Comparison of ENCODE assay signal across 1 cellular context in genomic region chr11:62850911-62851806, GRCh38.
A peak's percentile ranks its signal among the peaks of the same experiment; 100 is the strongest.
TF ChIP-seq lines count a peak whose summit lies in the region.

No MANE protein-coding gene starts in this region.

TF ChIP-seq in WTC11, 78 proteins besides CTCF, POLR2A, EP300 and RAD21 (continued from another document):
- TF ChIP-seq ZNF416 (CRISPR knock-in tag; IDR thresholded peaks at IDR 0.05) = peak; percentile 96
- no peak for TF ChIP-seq ZBTB21 (CRISPR knock-in tag; IDR thresholded peaks at IDR 0.05; ENCODE audit: borderline replicate concordance)
TF ChIP-seq in WTC11: peak in this region for 25.
